In genomic region chr16:1926223-1926718, GRCh38 we compare ENCODE assay signal across 27 cellular contexts. TPM values are rescaled to one million over a fixed set of nuclear protein-coding genes. Genes with fewer than 3 reads are reported as not detected.
"Had no signal": no experiment of that assay in that cellular context is flagged by ENCODE, and none has a peak within 500 bp of the region (broad histone marks: within the 10 kb centered on the region; RNA-seq: fewer than 3 reads in every experiment).

No MANE protein-coding gene starts in this region.

- H3K4me1 ChIP-seq: gastrocnemius medialis had no signal

- ATAC-seq: gastrocnemius medialis; heart right ventricle; left cardiac atrium; left ventricle myocardium superior; naive thymus-derived CD4-positive, alpha-beta T cell had no signal

- FAIRE-seq: keratinocyte, small intestine had no signal

- DNase-seq: cortex of kidney; effector memory CD4-positive, alpha-beta T cell; gastrocnemius medialis; heart right ventricle; immature natural killer cell; left cardiac atrium; left ventricle myocardium superior; mesenchymal stem cell; naive thymus-derived CD4-positive, alpha-beta T cell; ovary; small intestine; stimulated activated CD4-positive, alpha-beta T cell treated with anti-CD3 and anti-CD28 coated beads, Interleukin-12 subunit alpha, Interleukin-12 subunit beta, amount 100 ng/mL, for 4 hours; stimulated activated naive CD4-positive, alpha-beta T cell; stomach; substantia nigra; transverse colon had no signal

- H3K27me3 ChIP-seq: ovary had no signal

- H3K27ac ChIP-seq: epithelial cell of prostate, esophagus muscularis mucosa, gastrocnemius medialis, heart right ventricle, ovary, right atrium auricular region, stomach, thoracic aorta, transverse colon had no signal

- H3K36me3 ChIP-seq: esophagus muscularis mucosa, gastrocnemius medialis, heart right ventricle, ovary, right atrium auricular region, stomach, thoracic aorta, transverse colon had no signal

- H3K4me3 ChIP-seq: esophagus muscularis mucosa, gastrocnemius medialis, heart right ventricle, lung, ovary, right atrium auricular region, stomach, thoracic aorta, transverse colon had no signal

- H3K9me3 ChIP-seq: esophagus muscularis mucosa, gastrocnemius medialis, heart right ventricle, ovary, right atrium auricular region, stomach, thoracic aorta, transverse colon had no signal

RNA-seq across cellular contexts. Expression of gene HS3ST6, which starts 8.1 kb away (rescaled TPM):
- total RNA-seq: esophagus muscularis mucosa; fibroblast of villous mesenchyme; gastrocnemius medialis; heart right ventricle; left cardiac atrium; left ventricle myocardium superior; mononuclear cell; naive thymus-derived CD4-positive, alpha-beta T cell; posterior vena cava; right atrium auricular region; stomach; thoracic aorta had no signal
- polyA plus RNA-seq: immature natural killer cell; keratinocyte; naive thymus-derived CD4-positive, alpha-beta T cell; neural cell; ovary had no signal

RNA-seq across cellular contexts. Expression of gene RPL3L, which starts 28.2 kb away (rescaled TPM):
- total RNA-seq: esophagus muscularis mucosa; fibroblast of villous mesenchyme; lung; mononuclear cell; naive thymus-derived CD4-positive, alpha-beta T cell; ovary; posterior vena cava; stomach; thoracic aorta; ureter had no signal
- polyA plus RNA-seq: immature natural killer cell; naive thymus-derived CD4-positive, alpha-beta T cell; neural cell; ovary had no signal
